In genomic region chr6:13918686-13919085, GRCh38 we compare ENCODE assay signal across 24 cellular contexts. TPM values are rescaled to one million over a fixed set of nuclear protein-coding genes. Genes with fewer than 3 reads are reported as not detected.
"Had no signal": no experiment of that assay in that cellular context is flagged by ENCODE, and none has a peak within 500 bp of the region (broad histone marks: within the 10 kb centered on the region; RNA-seq: fewer than 3 reads in every experiment).

No MANE protein-coding gene starts in this region.

- H2AFZ ChIP-seq: neural progenitor cell had no signal

- H3K9ac ChIP-seq: neural progenitor cell had no signal

- H3K27me3 ChIP-seq: right atrium auricular region, thyroid gland had no signal

- ATAC-seq: esophagus mucosa; gastrocnemius medialis; naive thymus-derived CD4-positive, alpha-beta T cell; sciatic nerve had no signal

- DNase-seq: colonic mucosa; effector CD8-positive, alpha-beta T cell; endodermal cell; foreskin fibroblast; gastrocnemius medialis; head of caudate nucleus; midbrain; naive thymus-derived CD4-positive, alpha-beta T cell; stimulated activated CD4-positive, alpha-beta T cell treated with anti-CD3 and anti-CD28 coated beads, Interleukin-12 subunit alpha, Interleukin-12 subunit beta, amount 100 ng/mL, for 4 hours; stimulated activated CD4-positive, alpha-beta T cell treated with anti-CD3 and anti-CD28 coated beads, Interleukin-1b, Interleukin-23, amount 100 ng/mL, for 48 hours; stimulated activated CD4-positive, alpha-beta T cell treated with anti-CD3 and anti-CD28 coated beads, Interleukin-4, amount 100 ng/mL, for 1 hour; stimulated activated CD8-positive, alpha-beta memory T cell treated with anti-CD3 and anti-CD28 coated beads, Interleukin-4, amount 100 ng/mL, for 48 hours; stimulated activated naive CD4-positive, alpha-beta T cell; stomach; thyroid gland had no signal

- H3K4me1 ChIP-seq: colonic mucosa had no signal

- H3K4me2 ChIP-seq: neural progenitor cell, smooth muscle cell had no signal

- H3K4me3 ChIP-seq: colonic mucosa, gastrocnemius medialis, lung, neural progenitor cell, prostate gland, right atrium auricular region, smooth muscle cell, stomach, thyroid gland had no signal

- H3K36me3 ChIP-seq: colonic mucosa, gastrocnemius medialis, neural progenitor cell, prostate gland, right atrium auricular region, stomach, thyroid gland had no signal

- H3K9me3 ChIP-seq: colonic mucosa, gastrocnemius medialis, prostate gland, right atrium auricular region, stomach, thyroid gland had no signal

- H3K27ac ChIP-seq: colonic mucosa, epithelial cell of prostate, gastrocnemius medialis, neural progenitor cell, prostate gland, right atrium auricular region, stomach, thyroid gland had no signal

RNA-seq across cellular contexts. Expression of gene RNF182, which starts 6.1 kb away (rescaled TPM):
- total RNA-seq: colonic mucosa; naive thymus-derived CD4-positive, alpha-beta T cell had no signal
- polyA plus RNA-seq: liver; naive thymus-derived CD4-positive, alpha-beta T cell; smooth muscle cell had no signal
